ENCODE assay signal across 8 cellular contexts in the genomic region with DNA sequence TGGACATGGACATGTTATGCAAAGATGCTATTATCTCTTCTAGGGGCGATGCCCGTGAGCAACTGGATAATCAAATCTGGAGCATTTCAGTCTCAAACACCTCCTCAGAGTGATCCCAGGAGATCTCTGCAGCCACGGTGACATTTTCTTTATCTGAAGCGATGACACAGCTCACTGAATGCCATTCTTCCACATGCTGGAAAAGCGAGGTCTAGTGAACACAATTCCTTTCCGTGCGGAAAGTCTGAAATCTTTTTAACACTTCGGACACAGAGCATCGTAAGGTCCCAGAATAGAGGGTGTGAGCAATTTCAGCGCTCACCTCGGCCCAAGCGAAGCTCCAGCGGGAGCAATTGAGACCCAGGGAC. TPM values are rescaled to one million over a fixed set of nuclear protein-coding genes. Genes with fewer than 3 reads are reported as not detected.
DNase-seq lines count a peak whose midpoint lies in the region; ATAC-seq and TF ChIP-seq lines count a peak whose summit lies in the region.

No MANE protein-coding gene starts in this region.

- intact Hi-C loops in breast epithelium (cut with DNase I; ENCODE audit: low total_unique reads), result no loop called here

- H3K4me1 ChIP-seq in breast epithelium, result peaks cover 0 to 7% of the 10 kb centered on the region in 2 donors
- peaks cover 18 to 21% of the 10 kb centered on the region in 2 donors for H3K4me1 ChIP-seq in mucosa of rectum (ENCODE audit: control insufficient read depth in 2 of 2, insufficient read depth in 2 of 2, low read length in 2 of 2)

- no peaks in the 10 kb centered on the region for H3K27me3 ChIP-seq in breast epithelium
- no peaks in the 10 kb centered on the region for H3K27me3 ChIP-seq in mucosa of rectum (ENCODE audit: control insufficient read depth in 2 of 2, insufficient read depth in 2 of 2, low read length in 2 of 2)

- TF ChIP-seq CTCF in breast epithelium (IDR thresholded peaks at IDR 0.05), result no peak

- peak overlapping the region; percentile 85 to 88 for H3K27ac ChIP-seq in breast epithelium
- H3K27ac ChIP-seq in mucosa of rectum (ENCODE audit: low read depth in 2 of 2, low read length in 2 of 2), result peak overlapping the region; percentile 73 to 89

- H3K4me3 ChIP-seq in breast epithelium (peak overlapping the region; percentile 77 to 89 (median 78)), mucosa of rectum (ENCODE audit: low read length in 2 of 2) (peak overlapping the region; percentile 78 to 88)

- H3K36me3 ChIP-seq in breast epithelium (no peaks in the 10 kb centered on the region), mucosa of rectum (ENCODE audit: control insufficient read depth in 2 of 2, insufficient read depth in 2 of 2, low read length in 2 of 2) (peaks cover 4 to 6% of the 10 kb centered on the region in 2 donors)

- ATAC-seq in HG03378 (IDR thresholded peaks at IDR 0.05; ENCODE audit: unreplicated experiment), result peak; percentile 12
- no peak for ATAC-seq in GM18502 (IDR thresholded peaks at IDR 0.05; ENCODE audit: poor library complexity, unreplicated experiment)
- no peak for ATAC-seq in GM21529 (IDR thresholded peaks at IDR 0.05; ENCODE audit: unreplicated experiment)

- DNase-seq in AG08396 (ENCODE audit: low spot score), result peak; percentile 21
- no peak for DNase-seq in breast epithelium (ENCODE audit: low spot score in 2 of 2)
- DNase-seq in SHP77 (lab: John Stamatoyannopoulos, UW), result no peak
- DNase-seq in NCI-H2171 (lab: John Stamatoyannopoulos, UW), result no peak

- H3K9ac ChIP-seq in mucosa of rectum (ENCODE audit: low read depth in 1 of 2, low read length in 2 of 2), result peak overlapping the region; percentile 83 to 85

- H3K9me3 ChIP-seq in breast epithelium (no peaks in the 10 kb centered on the region), mucosa of rectum (ENCODE audit: control insufficient read depth in 2 of 2, low read length in 2 of 2) (no peaks in the 10 kb centered on the region)

- TF ChIP-seq POLR2A in breast epithelium (IDR thresholded peaks at IDR 0.05), result no peak

RNA-seq across cellular contexts. Expression of gene HASPIN, which starts 0.5 kb away (rescaled TPM):
- under 1 TPM; 0.29 to 0.48 (median 0.33) TPM for total RNA-seq in breast epithelium

RNA-seq across cellular contexts. Expression of gene P2RX5, which starts 27.2 kb away (rescaled TPM):
- 1 to 10 TPM in 1 of 3 donors, under 1 TPM in 2; 0.29 to 2.0 (median 0.32) TPM for total RNA-seq in breast epithelium

RNA-seq across cellular contexts. Expression of gene EMC6, which starts 54.6 kb away (rescaled TPM):
- 10 to 100 TPM; 12.5 to 19.0 (median 15.1) TPM for total RNA-seq in breast epithelium

RNA-seq across cellular contexts. Expression of gene TAX1BP3, which starts 54.8 kb away (rescaled TPM):
- total RNA-seq in breast epithelium, result 100 to 1,000 TPM in 2 of 3 donors, 10 to 100 TPM in 1; 79.6 to 134 (median 107) TPM
